Comparison of ENCODE assay signal across 13 cellular contexts in the genomic region with DNA sequence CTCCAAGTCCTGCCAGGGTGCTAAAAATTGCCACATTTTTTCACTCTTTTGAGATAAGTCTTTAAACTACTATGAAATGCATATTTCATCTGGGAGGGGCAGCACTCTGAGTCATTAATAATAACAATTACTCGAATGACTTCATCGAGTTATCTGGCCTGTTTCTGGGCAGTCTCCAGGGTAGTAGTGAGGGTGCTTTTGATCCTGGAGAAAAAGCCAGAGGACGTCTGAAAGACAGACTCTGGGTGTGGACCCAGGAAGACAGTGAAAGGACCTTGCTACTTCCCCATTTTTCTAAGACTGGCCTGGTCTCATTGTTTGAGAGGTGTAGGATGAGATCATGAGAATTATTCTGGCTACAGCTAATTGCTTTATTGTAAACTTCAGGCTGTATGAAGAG. TPM values are rescaled to one million over a fixed set of nuclear protein-coding genes. Genes with fewer than 3 reads are reported as not detected.
DNase-seq lines count a peak whose midpoint lies in the region; ATAC-seq and TF ChIP-seq lines count a peak whose summit lies in the region.
"Had no signal": no experiment of that assay in that cellular context is flagged by ENCODE, and none has a peak within 500 bp of the region (broad histone marks: within the 10 kb centered on the region; RNA-seq: fewer than 3 reads in every experiment).

No MANE protein-coding gene starts in this region.

- peaks cover 14% of the 10 kb centered on the region for H3K4me1 Mint-ChIP-seq in MCF 10A (ENCODE audit: insufficient read depth, unreplicated experiment)
- no peaks in the 10 kb centered on the region for H3K4me1 Mint-ChIP-seq in activated T-cell treated with anti-CD3 and anti-CD28 coated beads, Interleukin-2, amount 50 U/mL, for 72 hours (ENCODE audit: low read depth)

- DNase-seq in MCF 10A (ENCODE audit: unreplicated experiment) (peak; percentile 43), breast epithelium (ENCODE audit: low spot score in 2 of 2) (no peak), choroid plexus epithelial cell (ENCODE audit: low read depth) (peak; percentile 74), kidney glomerular epithelial cell (lab: John Stamatoyannopoulos, UW) (peak; percentile 29), aorta (no peak), SIG-M5 treated with dmso at 0.1 percent for 504 hours (lab: John Stamatoyannopoulos, UW; ENCODE audit: unreplicated experiment) (no peak), NCI-H2081 treated with DMSO at 0.1 percent for 48 hours (lab: John Stamatoyannopoulos, UW) (no peak)
- no peak for DNase-seq in activated T-cell treated with anti-CD3 and anti-CD28 coated beads, Interleukin-2, amount 50 U/mL, for 72 hours
- DNase-seq: kidney had no signal

- H3K27me3 Mint-ChIP-seq in MCF 10A (ENCODE audit: insufficient read depth, unreplicated experiment), result no peaks in the 10 kb centered on the region
- H3K27me3 Mint-ChIP-seq in activated T-cell treated with anti-CD3 and anti-CD28 coated beads, Interleukin-2, amount 50 U/mL, for 72 hours (ENCODE audit: low read depth), result peaks cover 26% of the 10 kb centered on the region

- peak overlapping the region; percentile 74 for H3K27ac Mint-ChIP-seq in MCF 10A (ENCODE audit: low read depth, unreplicated experiment)
- no peak overlapping the region for H3K27ac Mint-ChIP-seq in activated T-cell treated with anti-CD3 and anti-CD28 coated beads, Interleukin-2, amount 50 U/mL, for 72 hours
- H3K27ac Mint-ChIP-seq: activated naive CD8-positive, alpha-beta T cell; T-helper 1 cell treated with Interleukin-12 subunit alpha and Interleukin-12 subunit beta and Interleukin-4 antibody, amounts not matched to agents 30 μg/mL and 1 μg/mL, for 36 hours had no signal

- H3K9me3 Mint-ChIP-seq in MCF 10A (ENCODE audit: unreplicated experiment), result peaks cover 9% of the 10 kb centered on the region
- peaks cover 0 to 1% of the 10 kb centered on the region in 2 donors for H3K9me3 Mint-ChIP-seq in activated T-cell treated with anti-CD3 and anti-CD28 coated beads, Interleukin-2, amount 50 U/mL, for 72 hours
- H3K9me3 Mint-ChIP-seq: T-helper 1 cell treated with Interleukin-12 subunit alpha and Interleukin-12 subunit beta and Interleukin-4 antibody, amounts not matched to agents 30 μg/mL and 1 μg/mL, for 36 hours had no signal

- H3K36me3 ChIP-seq in breast epithelium (no peaks in the 10 kb centered on the region), aorta (ENCODE audit: control insufficient read depth in 1 of 2, insufficient read depth in 2 of 2, low read length in 1 of 2) (no peaks in the 10 kb centered on the region)
- H3K36me3 ChIP-seq: tibial nerve had no signal

- H3K27ac ChIP-seq in breast epithelium (no peak overlapping the region), aorta (ENCODE audit: low read depth in 1 of 2, low read length in 2 of 2) (no peak overlapping the region)
- H3K27ac ChIP-seq: parathyroid adenoma, tibial nerve had no signal

- H3K27me3 ChIP-seq in breast epithelium (no peaks in the 10 kb centered on the region), aorta (ENCODE audit: control insufficient read depth in 1 of 2, insufficient read depth in 2 of 2, low read length in 1 of 2) (no peaks in the 10 kb centered on the region)
- H3K27me3 ChIP-seq: tibial nerve had no signal

- TF ChIP-seq CTCF in MCF 10A (IDR thresholded peaks at IDR 0.05; ENCODE audit: unreplicated experiment), result no peak
- no peak for TF ChIP-seq CTCF in breast epithelium (IDR thresholded peaks at IDR 0.05)
- no peak for TF ChIP-seq CTCF in choroid plexus epithelial cell (conservative IDR thresholded peaks at IDR 0.05; ENCODE audit: low read depth, low read length)

- intact Hi-C loops in MCF 10A (cut with micrococcal nuclease) (no loop called here), breast epithelium (cut with DNase I; ENCODE audit: low total_unique reads) (no loop called here), aorta (cut with DNase I) (no loop called here)

- no peaks in the 10 kb centered on the region for H3K36me3 Mint-ChIP-seq in MCF 10A (ENCODE audit: insufficient read depth, unreplicated experiment)
- H3K36me3 Mint-ChIP-seq in activated T-cell treated with anti-CD3 and anti-CD28 coated beads, Interleukin-2, amount 50 U/mL, for 72 hours (ENCODE audit: insufficient read depth in 2 of 2), result peaks cover 0 to 1% of the 10 kb centered on the region in 2 donors
- H3K36me3 Mint-ChIP-seq: activated naive CD8-positive, alpha-beta T cell had no signal

- H3K9me3 ChIP-seq in breast epithelium (no peaks in the 10 kb centered on the region), aorta (ENCODE audit: control insufficient read depth, low read length) (no peaks in the 10 kb centered on the region)
- H3K9me3 ChIP-seq: tibial nerve had no signal

- POLR2A ChIA-PET in MCF 10A (lab: Yijun Ruan, JAX), result interaction anchor here (0.7 to 2.1 kb wide), 2 partner anchors 120 to 265 kb away, joined by 3 to 7 read pairs; no protein-coding TSS in a partner anchor

- no TSS peak for BruUV-seq in MCF 10A (replicated peaks; lab: Mats Ljungman, UMichigan)

- peak; percentile 44 for ATAC-seq in aorta (ENCODE audit: low FRiP score)
- ATAC-seq in activated T-cell treated with anti-CD3 and anti-CD28 coated beads, Interleukin-2, amount 50 U/mL, for 72 hours (replicated peaks in 1 of 2), result no peak

- H3K4me3 ChIP-seq in breast epithelium (no peak overlapping the region), choroid plexus epithelial cell (ENCODE audit: low read depth, low read length) (no peak overlapping the region), aorta (ENCODE audit: low read length in 2 of 2) (no peak overlapping the region)
- H3K4me3 ChIP-seq: tibial nerve had no signal

- no peaks in the 10 kb centered on the region for H3K4me1 ChIP-seq in breast epithelium
- H3K4me1 ChIP-seq in aorta (ENCODE audit: control insufficient read depth in 1 of 2, insufficient read depth in 2 of 2, low read length in 2 of 2), result peaks cover 0 to 3% of the 10 kb centered on the region in 2 donors
- H3K4me1 ChIP-seq: parathyroid adenoma, tibial nerve had no signal

- TF ChIP-seq POLR2A in breast epithelium (IDR thresholded peaks at IDR 0.05), result no peak

- CTCF ChIA-PET in MCF 10A (lab: Yijun Ruan, JAX), result interaction anchor here (0.7 to 1.5 kb wide), 3 partner anchors 11 to 119 kb away, joined by 3 to 11 read pairs (median 3); no protein-coding TSS in a partner anchor

- WGBS in aorta, 2 donors, result 5 to 6% methylated on average over 3 of the region's 3 CpGs

- no peak overlapping the region for H3K4me3 Mint-ChIP-seq in MCF 10A (ENCODE audit: unreplicated experiment)
- no peak overlapping the region for H3K4me3 Mint-ChIP-seq in activated T-cell treated with anti-CD3 and anti-CD28 coated beads, Interleukin-2, amount 50 U/mL, for 72 hours
- H3K4me3 Mint-ChIP-seq: activated naive CD8-positive, alpha-beta T cell; T-helper 1 cell treated with Interleukin-12 subunit alpha and Interleukin-12 subunit beta and Interleukin-4 antibody, amounts not matched to agents 30 μg/mL and 1 μg/mL, for 36 hours had no signal

RNA-seq across cellular contexts. Expression of a gene that starts 42.2 kb away (rescaled TPM):
- total RNA-seq in MCF 10A (2022) (18.9 and 26.1 TPM in 2 replicates), breast epithelium (10 to 100 TPM; 13.9 to 20.3 (median 14.4) TPM), aorta (10 to 100 TPM in 1 of 2 donors, 1 to 10 TPM in 1; 8.4 to 11.7 TPM)
- 1 to 10 TPM; 6.1 to 7.8 TPM for polyA plus RNA-seq in aorta
- 10 to 100 TPM; 30.0 to 40.3 TPM for total RNA-seq in activated T-cell treated with anti-CD3 and anti-CD28 coated beads, Interleukin-2, amount 50 U/mL, for 72 hours

Comparison
In these comparisons a context has a peak if more than half of its experiments do, and no peak if none do; other contexts are left out.
1. DNase-seq: peak in MCF 10A (single experiment), choroid plexus epithelial cell (single experiment) and kidney glomerular epithelial cell (single experiment); none in breast epithelium (0 of 2), aorta (0 of 2), activated T-cell treated with anti-CD3 and anti-CD28 coated beads, Interleukin-2, amount 50 U/mL, for 72 hours (0 of 2), SIG-M5 treated with dmso at 0.1 percent for 504 hours (single experiment) and NCI-H2081 treated with DMSO at 0.1 percent for 48 hours (single experiment).